Comparison of ENCODE assay signal across 8 cellular contexts in genomic region chr9:36151306-36152210, GRCh38. TPM values are rescaled to one million over a fixed set of nuclear protein-coding genes. Genes with fewer than 3 reads are reported as not detected.
A peak's percentile ranks its signal among the peaks of the same experiment; 100 is the strongest.
DNase-seq lines count a peak whose midpoint lies in the region; ATAC-seq and TF ChIP-seq lines count a peak whose summit lies in the region.

No MANE protein-coding gene starts in this region.

- CTCF ChIA-PET in AG04450 (lab: Charles Lee) = interaction anchor here (0.6 to 1.7 kb wide), 2 partner anchors 15 to 196 kb away, joined by 3 to 6 read pairs; no protein-coding TSS in a partner anchor

- H3K9me3 Mint-ChIP-seq in chondrocyte (ENCODE audit: low read depth) (no peaks in the 10 kb centered on the region), nephron (no peaks in the 10 kb centered on the region)

- TF ChIP-seq CTCF in AG04450 (IDR thresholded peaks at IDR 0.05; ENCODE audit: low read depth, low read length) (no peak), chondrocyte (IDR thresholded peaks at IDR 0.05) (no peak), nephron (IDR thresholded peaks at IDR 0.05; ENCODE audit: unreplicated experiment in 3 of 3) (no peak)

- H3K4me3 Mint-ChIP-seq in chondrocyte (ENCODE audit: unreplicated experiment) (no peak overlapping the region), nephron (no peak overlapping the region)

- H3K27me3 ChIP-seq in AG04450 (ENCODE audit: control insufficient read depth, insufficient read depth, low read length) = no peaks in the 10 kb centered on the region

- H3K4me3 ChIP-seq in AG04450 (ENCODE audit: low read depth, low read length) = no peak overlapping the region

- POLR2A ChIA-PET in AG04450 (lab: Yijun Ruan, JAX) = interaction anchor here (0.6 to 1.7 kb wide), 2 partner anchors 12 to 1328 kb away, joined by 3 to 6 read pairs; no protein-coding TSS in a partner anchor

- H3K27me3 Mint-ChIP-seq in chondrocyte (ENCODE audit: low read depth) = no peaks in the 10 kb centered on the region
- H3K27me3 Mint-ChIP-seq in nephron (ENCODE audit: low read depth) = no peaks in the 10 kb centered on the region

- DNase-seq in AG04450 (ENCODE audit: low read depth, low spot score) = no peak
- peak; percentile 57 to 77 (median 66) for DNase-seq in activated CD4-positive, CD25-positive, alpha-beta regulatory T cell (lab: John Stamatoyannopoulos, UW)
- DNase-seq in chondrocyte (ENCODE audit: low spot score) = no peak
- DNase-seq in HuH-7.5 (ENCODE audit: low spot score) = no peak

- peak; percentile 82 for ATAC-seq in GM19452 (IDR thresholded peaks at IDR 0.05; ENCODE audit: unreplicated experiment)
- peak; percentile 80 for ATAC-seq in HG03571 (IDR thresholded peaks at IDR 0.05; ENCODE audit: unreplicated experiment)

- H3K36me3 Mint-ChIP-seq in chondrocyte (ENCODE audit: low read depth) (peaks cover 10% of the 10 kb centered on the region), nephron (ENCODE audit: low read depth) (peaks cover 17% of the 10 kb centered on the region)

- peaks cover 3% of the 10 kb centered on the region for H3K9me3 ChIP-seq in AG04450 (ENCODE audit: control insufficient read depth, insufficient read depth, low read length)

- H3K4me1 Mint-ChIP-seq in chondrocyte (ENCODE audit: low read depth) (peaks cover 74% of the 10 kb centered on the region), nephron (peaks cover 33% of the 10 kb centered on the region)

- H3K27ac Mint-ChIP-seq in chondrocyte (ENCODE audit: unreplicated experiment) (peak overlapping the region; percentile 92), nephron (peak overlapping the region in 2 of 3 experiments; percentile 41 to 66)

- H3K27ac ChIP-seq in AG04450 (ENCODE audit: low read depth, low read length) (peak overlapping the region; percentile 11), temporal lobe (ENCODE audit: low read depth, low read length) (peak overlapping the region; percentile 13)

RNA-seq across cellular contexts. Expression of gene GLIPR2, which starts 15.0 kb away (rescaled TPM):
- 108 and 115 TPM in 2 replicates for polyA plus RNA-seq in AG04450 (2011; rRNA removed)
- 66.4 and 70.8 TPM in 2 replicates for polyA minus RNA-seq in AG04450 (2011; rRNA and poly(A)+ RNA removed)
- total RNA-seq in chondrocyte (101 to 110 TPM (median 102 TPM) in 3 replicates), temporal lobe (3.9 TPM)

RNA-seq across cellular contexts. Expression of gene CCIN, which starts 17.6 kb away (rescaled TPM):
- 0.48 and 0.71 TPM in 2 replicates for polyA plus RNA-seq in AG04450 (2011; rRNA removed)
- 0.69 and 0.87 TPM in 2 replicates for polyA minus RNA-seq in AG04450 (2011; rRNA and poly(A)+ RNA removed)
- total RNA-seq in chondrocyte (2.4 to 2.7 TPM (median 2.4 TPM) in 3 replicates), temporal lobe (under 0.01 TPM)

RNA-seq across cellular contexts. Expression of gene CLTA, which starts 39.2 kb away (rescaled TPM):
- polyA plus RNA-seq in AG04450 (2011; rRNA removed) = 314 and 364 TPM in 2 replicates
- 113 and 118 TPM in 2 replicates for polyA minus RNA-seq in AG04450 (2011; rRNA and poly(A)+ RNA removed)
- total RNA-seq in chondrocyte = 200 to 243 TPM (median 240 TPM) in 3 replicates
- 92.9 TPM for total RNA-seq in temporal lobe

Comparison
In these comparisons a context has a peak if more than half of its experiments do, and no peak if none do; other contexts are left out.
1. DNase-seq: peak in activated CD4-positive, CD25-positive, alpha-beta regulatory T cell (4 of 4); none in AG04450 (single experiment), chondrocyte (single experiment) and HuH-7.5 (single experiment).
2. RNA of gene GLIPR2, which starts 15.0 kb away (total RNA-seq): 101 to 110 TPM in chondrocyte; 3.9 TPM in temporal lobe (single experiment); every median in the first group is over 10 times any median in the second.